8 cellular contexts compared by ENCODE assay signal in genomic region chr1:166167395-166167922, GRCh38. TPM values are rescaled to one million over a fixed set of nuclear protein-coding genes. Genes with fewer than 3 reads are reported as not detected.
A peak's percentile ranks its signal among the peaks of the same experiment; 100 is the strongest.
DNase-seq lines count a peak whose midpoint lies in the region; ATAC-seq and TF ChIP-seq lines count a peak whose summit lies in the region.

No MANE protein-coding gene starts in this region.

- H3K9me3 ChIP-seq in SK-N-MC (ENCODE audit: low read depth, low read length) = no peaks in the 10 kb centered on the region

- H3K4me1 Mint-ChIP-seq in osteocyte (ENCODE audit: unreplicated experiment) = peaks cover 12% of the 10 kb centered on the region

- H3K27ac Mint-ChIP-seq in osteocyte (ENCODE audit: unreplicated experiment) = no peak overlapping the region

- peaks cover 49% of the 10 kb centered on the region for H3K27me3 Mint-ChIP-seq in osteocyte (ENCODE audit: unreplicated experiment)

- H3K36me3 ChIP-seq in SK-N-MC (ENCODE audit: insufficient read depth, low read length) = no peaks in the 10 kb centered on the region

- no peaks in the 10 kb centered on the region for H3K36me3 Mint-ChIP-seq in osteocyte (ENCODE audit: unreplicated experiment)

- ATAC-seq in HG02588 (IDR thresholded peaks at IDR 0.05; ENCODE audit: unreplicated experiment) = no peak
- no peak for ATAC-seq in activated CD4-positive, CD25-positive, alpha-beta regulatory T cell treated with anti-CD3 and anti-CD28 coated beads, Interleukin-2, amount 50 U/mL, for 24 hours

- H3K4me3 Mint-ChIP-seq in osteocyte (ENCODE audit: unreplicated experiment) = peak overlapping the region; percentile 63

- no peak overlapping the region for H3K27ac ChIP-seq in SK-N-MC

- H3K9me3 Mint-ChIP-seq in osteocyte (ENCODE audit: unreplicated experiment) = no peaks in the 10 kb centered on the region

- no peak for TF ChIP-seq CTCF in fibroblast of the aortic adventitia (IDR thresholded peaks at IDR 0.05; ENCODE audit: insufficient read depth, low read length)
- TF ChIP-seq CTCF in osteocyte (IDR thresholded peaks at IDR 0.05) = peak; percentile 7

- H3K9ac ChIP-seq in SK-N-MC (ENCODE audit: insufficient read length) = no peak overlapping the region

- H3K4me3 ChIP-seq in SK-N-MC = peak overlapping the region; percentile 77
- H3K4me3 ChIP-seq in fibroblast of the aortic adventitia (ENCODE audit: low read depth, low read length) = peak overlapping the region; percentile 74

- DNase-seq in NCI-H1417 (lab: John Stamatoyannopoulos, UW) (peak in 2 of 3 experiments; percentile 48 to 81), NCI-H1417 treated with DMSO at 0.1 percent for 48 hours (lab: John Stamatoyannopoulos, UW) (no peak), SK-N-MC (ENCODE audit: low read depth, low spot score) (no peak), fibroblast of the aortic adventitia (ENCODE audit: low read depth) (peak; percentile 41), osteocyte (ENCODE audit: extremely low spot score, unreplicated experiment) (no peak), AG08396 (ENCODE audit: low spot score) (no peak)

RNA-seq across cellular contexts. Expression of gene FAM78B, which starts 0.7 kb away (rescaled TPM):
- total RNA-seq in fibroblast of the aortic adventitia (ENCODE audit: low replicate concordance) (0.25 and 0.27 TPM in 2 replicates), osteocyte (0.16 and 0.51 TPM in 2 replicates)

Comparison
In these comparisons a context has a peak if more than half of its experiments do, and no peak if none do; other contexts are left out.
1. DNase-seq: peak in NCI-H1417 (2 of 3) and fibroblast of the aortic adventitia (single experiment); none in NCI-H1417 treated with DMSO at 0.1 percent for 48 hours (single experiment), SK-N-MC (single experiment), osteocyte (single experiment) and AG08396 (single experiment).